In genomic region chr7:837001-837400, GRCh38 we compare ENCODE assay signal across 15 cellular contexts. TPM values are rescaled to one million over a fixed set of nuclear protein-coding genes. Genes with fewer than 3 reads are reported as not detected.
DNase-seq lines count a peak whose midpoint lies in the region; ATAC-seq, FAIRE-seq and TF ChIP-seq lines count a peak whose summit lies in the region.
"Had no signal": no experiment of that assay in that cellular context is flagged by ENCODE, and none has a peak within 500 bp of the region (broad histone marks: within the 10 kb centered on the region; RNA-seq: fewer than 3 reads in every experiment).

No MANE protein-coding gene starts in this region.

- intact Hi-C loops in kidney (cut with DNase I) (no loop called here), OCI-LY7 (cut with micrococcal nuclease; ENCODE audit: unreplicated experiment) (no loop called here)

- 0 out of 2 replicates have a peak, but pooled peaks cover 4% of the 10 kb centered on the region for H3K79me2 ChIP-seq in OCI-LY7 (ENCODE audit: insufficient read depth, low read depth, low read length)
- H3K79me2 ChIP-seq in osteoblast (ENCODE audit: insufficient read depth, low read length) = peaks cover 81% of the 10 kb centered on the region

- CTCF ChIA-PET in RWPE1 (lab: Yijun Ruan, JAX) = interaction anchor here (0.7 to 1.4 kb wide), 4 partner anchors 19 to 92 kb away, joined by 3 to 5 read pairs (median 4); no protein-coding TSS in a partner anchor
- CTCF ChIA-PET in OCI-LY7 (lab: Charles Lee; ENCODE audit: unreplicated experiment) = no interaction called here

- no peak for ATAC-seq in GM21367 (IDR thresholded peaks at IDR 0.05; ENCODE audit: unreplicated experiment)
- ATAC-seq: CD8-positive, alpha-beta T cell had no signal

- no peak overlapping the region for H3K4me2 ChIP-seq in OCI-LY7 (ENCODE audit: low read length)
- no peak overlapping the region for H3K4me2 ChIP-seq in osteoblast (ENCODE audit: insufficient read depth, low read length)

- no peak for FAIRE-seq in kidney (lab: Jason Lieb, UNC)

- no peak overlapping the region for H3K4me3 ChIP-seq in coronary artery
- no peak overlapping the region for H3K4me3 ChIP-seq in kidney (ENCODE audit: low read length in 2 of 2)
- peak overlapping the region in 1 of 2 donors; percentile 29 for H3K4me3 ChIP-seq in stomach smooth muscle (ENCODE audit: low read length in 2 of 2)
- H3K4me3 ChIP-seq in OCI-LY7 (ENCODE audit: low read depth, low read length, poor library complexity, severe bottlenecking) = no peak overlapping the region
- no peak overlapping the region for H3K4me3 ChIP-seq in osteoblast (ENCODE audit: insufficient read depth, low read length)

- POLR2A ChIA-PET in RWPE1 (lab: Yijun Ruan, JAX; ENCODE audit: low non-redundant PET) = interaction anchor here (0.6 kb wide), 1 partner anchor 22 kb away, joined by 3 read pairs; no protein-coding TSS in a partner anchor
- POLR2A ChIA-PET in OCI-LY7 (lab: Charles Lee) = no interaction called here

- H3K27ac ChIP-seq in RWPE1 (peak overlapping the region; percentile 100), coronary artery (peak overlapping the region; percentile 58 to 88), kidney (ENCODE audit: low read depth in 2 of 2, low read length in 2 of 2) (peak overlapping the region in 1 of 2 donors; percentile 38), stomach smooth muscle (ENCODE audit: low read length) (peak overlapping the region; percentile 87), OCI-LY7 (ENCODE audit: low read depth, low read length, poor library complexity, severe bottlenecking) (no peak overlapping the region), osteoblast (ENCODE audit: low read depth, low read length) (no peak overlapping the region)

- H4K20me1 ChIP-seq in OCI-LY7 (ENCODE audit: insufficient read depth, low read length) = no peaks in the 10 kb centered on the region
- H4K20me1 ChIP-seq in osteoblast (ENCODE audit: insufficient read depth, low read length) = peaks cover 13% of the 10 kb centered on the region

- no peak overlapping the region for H3K9ac ChIP-seq in kidney (ENCODE audit: low read length in 2 of 2)
- no peak overlapping the region for H3K9ac ChIP-seq in stomach smooth muscle (ENCODE audit: low read length in 2 of 2)

- no peaks in the 10 kb centered on the region for H3K9me2 ChIP-seq in OCI-LY7 (ENCODE audit: insufficient read depth, low read length)

- DNase-seq in RWPE1 (ENCODE audit: low spot score) (no peak), coronary artery (ENCODE audit: low spot score) (no peak), kidney (peak; percentile 53), OCI-LY7 (ENCODE audit: low spot score) (no peak), SW480 (ENCODE audit: low spot score) (no peak), osteoblast (ENCODE audit: insufficient read length, low spot score, missing footprints) (no peak)
- DNase-seq: activated CD4-positive, alpha-beta memory T cell treated with anti-CD3 and anti-CD28 coated beads for 36 hours; activated gamma-delta T cell; CD8-positive, alpha-beta T cell; NCI-H146; NCI-H524 treated with DMSO at 0.1 percent for 48 hours; RPMI8226; T1000 had no signal

- TF ChIP-seq CTCF in RWPE1 (conservative IDR thresholded peaks at IDR 0.05; ENCODE audit: low read depth) (no peak), coronary artery (IDR thresholded peaks at IDR 0.05) (no peak), kidney (IDR thresholded peaks at IDR 0.05; ENCODE audit: borderline replicate concordance, extremely low read depth, insufficient read depth) (no peak), OCI-LY7 (conservative IDR thresholded peaks at IDR 0.05; ENCODE audit: low read length) (no peak), osteoblast (IDR thresholded peaks at IDR 0.05; ENCODE audit: extremely low read depth, low read depth, low read length) (no peak)

- no TSS peak for BruUV-seq in OCI-LY7 (replicated peaks; lab: Mats Ljungman, UMichigan)

- H2AFZ ChIP-seq in OCI-LY7 (ENCODE audit: low read length) (no peak overlapping the region), osteoblast (ENCODE audit: low read length) (no peak overlapping the region)

- peaks cover 18 to 19% of the 10 kb centered on the region in 2 donors for H3K4me1 ChIP-seq in kidney (ENCODE audit: control insufficient read depth in 1 of 2, insufficient read depth in 1 of 2, low read depth in 1 of 2, low read length in 2 of 2)
- H3K4me1 ChIP-seq in stomach smooth muscle (ENCODE audit: control insufficient read depth, insufficient read depth, low read length) = peaks cover 77% of the 10 kb centered on the region
- H3K4me1 ChIP-seq in OCI-LY7 (ENCODE audit: insufficient read depth, low read length, poor library complexity, severe bottlenecking) = no peaks in the 10 kb centered on the region
- H3K4me1 ChIP-seq in osteoblast (ENCODE audit: insufficient read depth, low read length) = peaks cover 13% of the 10 kb centered on the region

- H3K9me3 ChIP-seq in kidney (ENCODE audit: control insufficient read depth in 1 of 2, low read length in 2 of 2) = no peaks in the 10 kb centered on the region
- no peaks in the 10 kb centered on the region for H3K9me3 ChIP-seq in stomach smooth muscle (ENCODE audit: control insufficient read depth in 2 of 2, low read length in 2 of 2)
- no peaks in the 10 kb centered on the region for H3K9me3 ChIP-seq in OCI-LY7 (ENCODE audit: low read length)
- no peaks in the 10 kb centered on the region for H3K9me3 ChIP-seq in osteoblast (ENCODE audit: low read depth, low read length)

- H3K36me3 ChIP-seq in kidney (ENCODE audit: control insufficient read depth in 1 of 2, insufficient read depth in 2 of 2, low read length in 2 of 2) (peaks cover 13 to 17% of the 10 kb centered on the region in 2 donors), stomach smooth muscle (ENCODE audit: control insufficient read depth in 2 of 2, insufficient read depth in 2 of 2, low read length in 2 of 2) (peaks cover 14 to 15% of the 10 kb centered on the region in 2 donors), OCI-LY7 (ENCODE audit: insufficient read depth, low read length) (peaks cover 32% of the 10 kb centered on the region; the same call in 1 of the 2 replicates), osteoblast (ENCODE audit: insufficient read depth, low read length) (peaks cover 22% of the 10 kb centered on the region)

- H3K27me3 ChIP-seq in stomach smooth muscle (ENCODE audit: control insufficient read depth in 1 of 2, insufficient read depth in 2 of 2, low read length in 2 of 2) = no peaks in the 10 kb centered on the region
- H3K27me3 ChIP-seq in osteoblast (ENCODE audit: insufficient read depth, low read length) = no peaks in the 10 kb centered on the region

RNA-seq across cellular contexts. Expression of gene SUN1, which starts 4.7 kb away (rescaled TPM):
- total RNA-seq in kidney (168 TPM), OCI-LY7 (2022) (83.4 and 84.2 TPM in 2 replicates), osteoblast (109 and 126 TPM in 2 replicates)
- 40.4 TPM for polyA plus RNA-seq in kidney (ENCODE audit: insufficient read depth, low read depth, low replicate concordance)
- total RNA-seq in OCI-LY7 (2014; rRNA removed; shearing (Covaris generic)) = 78.5 and 105 TPM in 2 replicates

RNA-seq across cellular contexts. Expression of gene GET4, which starts 39.4 kb away (rescaled TPM):
- total RNA-seq in kidney (44.8 TPM), OCI-LY7 (2022) (51.1 and 54.5 TPM in 2 replicates), osteoblast (17.7 and 18.9 TPM in 2 replicates)
- polyA plus RNA-seq in kidney (ENCODE audit: insufficient read depth, low read depth, low replicate concordance) = 80.8 TPM
- total RNA-seq in OCI-LY7 (2014; rRNA removed; shearing (Covaris generic)) = 46.3 and 54.4 TPM in 2 replicates

Comparison
In these comparisons a context has a peak if more than half of its experiments do, and no peak if none do; other contexts are left out.
1. H3K27ac ChIP-seq: peak in RWPE1 (single experiment), coronary artery (2 of 2) and stomach smooth muscle (single experiment); none in OCI-LY7 (single experiment) and osteoblast (single experiment).